Comparison of ENCODE assay signal across 16 cellular contexts in genomic region chr2:224796695-224797305, GRCh38.
"Had no signal": no experiment of that assay in that cellular context is flagged by ENCODE, and none has a peak within 500 bp of the region (broad histone marks: within the 10 kb centered on the region; RNA-seq: fewer than 3 reads in every experiment).

No MANE protein-coding gene starts in this region.

- FAIRE-seq: pancreas, urothelium cell line had no signal

- H3K27ac ChIP-seq: pancreas, tibial artery had no signal

- H3K4me1 Mint-ChIP-seq: stimulated activated effector memory CD8-positive, alpha-beta T cell treated with anti-CD3 and anti-CD28 coated beads, Interleukin-12 subunit alpha, Interleukin-12 subunit beta, amount 100 ng/mL, for 72 hours had no signal

- H3K4me3 ChIP-seq: lung, pancreas, tibial artery had no signal

- H3K4me3 Mint-ChIP-seq: stimulated activated effector memory CD8-positive, alpha-beta T cell treated with anti-CD3 and anti-CD28 coated beads, Interleukin-12 subunit alpha, Interleukin-12 subunit beta, amount 100 ng/mL, for 72 hours; T-helper 2 cell treated with Interferon-gamma antibody and Interleukin-4, amounts not matched to agents 5 μg/mL and 100 μg/mL, for 36 hours had no signal

- H3K36me3 ChIP-seq: pancreas had no signal

- DNase-seq: activated CD4-positive, alpha-beta T cell treated with anti-CD3 and anti-CD28 coated beads, Interleukin-2, amount 50 U/mL, for 1 hour; activated CD4-positive, CD25-positive, alpha-beta regulatory T cell; activated effector memory CD4-positive, alpha-beta T cell treated with anti-CD3 and anti-CD28 coated beads, Interleukin-2, amount 50 U/mL, for 16 hours; activated T-cell treated with anti-CD3 and anti-CD28 coated beads for 4 hours; aorta; effector CD8-positive, alpha-beta T cell; foreskin melanocyte; left colon; midbrain; pancreas; SW 1271; tibial artery had no signal

- H3K9me3 ChIP-seq: pancreas, tibial artery had no signal

- ATAC-seq: left colon; pancreas; stimulated activated effector memory CD8-positive, alpha-beta T cell treated with anti-CD3 and anti-CD28 coated beads, Interleukin-12 subunit alpha, Interleukin-12 subunit beta, amount 100 ng/mL, for 72 hours had no signal

- H3K27ac Mint-ChIP-seq: T-helper 2 cell treated with Interferon-gamma antibody and Interleukin-4, amounts not matched to agents 5 μg/mL and 100 μg/mL, for 36 hours had no signal

- H3K4me1 ChIP-seq: pancreas, tibial artery had no signal

- H3K9me3 Mint-ChIP-seq: stimulated activated effector memory CD8-positive, alpha-beta T cell treated with anti-CD3 and anti-CD28 coated beads, Interleukin-12 subunit alpha, Interleukin-12 subunit beta, amount 100 ng/mL, for 72 hours; T-helper 2 cell treated with Interferon-gamma antibody and Interleukin-4, amounts not matched to agents 5 μg/mL and 100 μg/mL, for 36 hours had no signal
